In the genomic region with DNA sequence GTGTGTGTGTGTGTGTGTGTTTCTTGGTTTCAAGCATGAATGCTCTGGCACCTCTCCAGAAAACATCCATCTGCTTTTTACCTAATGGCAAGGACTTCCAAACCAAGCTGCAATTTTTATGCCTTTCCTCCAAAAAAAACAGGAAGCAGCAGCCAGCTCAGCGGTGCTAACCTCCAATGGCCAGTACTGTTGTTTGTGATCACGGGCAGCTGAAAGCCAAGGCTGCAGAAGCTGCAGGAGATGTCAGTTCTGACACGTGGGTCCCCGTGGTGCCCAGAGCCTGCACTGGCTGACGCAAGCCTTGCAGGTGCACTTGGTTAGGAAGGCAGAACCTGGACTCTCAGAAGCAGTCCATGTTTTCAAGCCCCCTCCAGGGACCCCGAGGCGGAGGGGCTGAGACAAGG, we compare ENCODE assay signal across 10 cellular contexts.
DNase-seq lines count a peak whose midpoint lies in the region; ATAC-seq, FAIRE-seq and TF ChIP-seq lines count a peak whose summit lies in the region.
"Had no signal": no experiment of that assay in that cellular context is flagged by ENCODE, and none has a peak within 500 bp of the region (broad histone marks: within the 10 kb centered on the region; RNA-seq: fewer than 3 reads in every experiment).

No MANE protein-coding gene starts in this region.

- H2AK9ac ChIP-seq in IMR-90 (replicated peaks; ENCODE audit: low read depth, low read length, poor library complexity): no peak overlapping the region

- no peak overlapping the region for H3K9ac ChIP-seq in IMR-90 (ENCODE audit: low read depth, low read length)
- H3K9ac ChIP-seq: neural progenitor cell had no signal

- H2BK15ac ChIP-seq in IMR-90 (ENCODE audit: low read depth, low read length): no peak overlapping the region

- intact Hi-C loops in IMR-90 (cut with micrococcal nuclease) (no loop called here), sigmoid colon (cut with DNase I) (no loop called here), transverse colon (cut with DNase I; ENCODE audit: low total_unique reads) (no loop called here)

- TF ChIP-seq RAD21 in IMR-90 (IDR thresholded peaks at IDR 0.05; ENCODE audit: low read length): no peak

- POLR2A ChIA-PET in IMR-90 (lab: Charles Lee; ENCODE audit: unreplicated experiment): no interaction called here

- H3K9me3 ChIP-seq in IMR-90 (ENCODE audit: control insufficient read depth, insufficient read depth, low read length) (no peaks in the 10 kb centered on the region), sigmoid colon (no peaks in the 10 kb centered on the region), upper lobe of left lung (no peaks in the 10 kb centered on the region), transverse colon (no peaks in the 10 kb centered on the region)

- H3K27me3 ChIP-seq in IMR-90 (ENCODE audit: control insufficient read depth, insufficient read depth, low read length) (no peaks in the 10 kb centered on the region), sigmoid colon (no peaks in the 10 kb centered on the region), upper lobe of left lung (no peaks in the 10 kb centered on the region), transverse colon (no peaks in the 10 kb centered on the region)
- H3K27me3 ChIP-seq: neural progenitor cell had no signal

- WGBS in IMR-90 (ENCODE audit: extremely low coverage in 2 of 2, insufficient read length in 1 of 2), 2 experiments: 33% methylated on average over 1 of the region's 7 CpGs; no CpG with 5 or more reads in 1 of the 2 experiments
- 22 to 32% methylated on average over 7 of the region's 7 CpGs for WGBS in sigmoid colon, 2 donors
- WGBS in upper lobe of left lung, 2 donors: 47 to 67% methylated on average over 3 to 7 of the region's 7 CpGs
- 32% methylated on average over 7 of the region's 7 CpGs; no CpG with 5 or more reads in 1 of the 2 donors for WGBS in transverse colon (ENCODE audit: low coverage in 1 of 2), 2 donors

- CTCF ChIA-PET in IMR-90 (lab: Yijun Ruan, JAX): interaction anchor here (0.7 kb wide), 1 partner anchor 334 kb away, joined by 3 read pairs; no protein-coding TSS in a partner anchor

- dilution Hi-C loops in IMR-90 (cut with HindIII; ENCODE audit: low sequenced_read_pairs, unreplicated experiment): no loop called here

- H2BK20ac ChIP-seq in IMR-90 (ENCODE audit: low read depth, low read length): no peak overlapping the region

- no TSS peak for BruUV-seq in IMR-90 (replicated peaks; lab: Mats Ljungman, UMichigan)

- H4K20me1 ChIP-seq in IMR-90 (ENCODE audit: insufficient read depth, low read length): no peaks in the 10 kb centered on the region

- H3K27ac ChIP-seq in IMR-90 (ENCODE audit: insufficient read depth, low read length) (no peak overlapping the region), sigmoid colon (no peak overlapping the region), upper lobe of left lung (no peak overlapping the region), transverse colon (no peak overlapping the region)
- H3K27ac ChIP-seq: neural progenitor cell had no signal

- no peak overlapping the region for H3K4me2 ChIP-seq in IMR-90 (ENCODE audit: low read depth, low read length)
- H3K4me2 ChIP-seq: neural progenitor cell had no signal

- H3K56ac ChIP-seq in IMR-90 (ENCODE audit: extremely low read depth, insufficient read depth, low read length): no peak overlapping the region

- H4K91ac ChIP-seq in IMR-90 (ENCODE audit: insufficient read depth, low read depth, low read length): no peak overlapping the region

- no peaks in the 10 kb centered on the region for H3K9me1 ChIP-seq in IMR-90 (ENCODE audit: insufficient read depth, low read length)

- H3K23ac ChIP-seq in IMR-90 (ENCODE audit: low read depth, low read length): no peak overlapping the region

- no peak for FAIRE-seq in GM12891 (lab: Jason Lieb, UNC)
- FAIRE-seq: TTC549 had no signal

- DNase-seq in IMR-90: peak; percentile 73
- peak; percentile 92 for DNase-seq in NCI-H748 (lab: John Stamatoyannopoulos, UW; ENCODE audit: unreplicated experiment)
- peak; percentile 3 for DNase-seq in epithelial cell of esophagus (ENCODE audit: low read depth)
- peak; percentile 61 for DNase-seq in sigmoid colon
- DNase-seq in GM12891 (ENCODE audit: insufficient read length, low spot score): no peak
- no peak for DNase-seq in upper lobe of left lung
- DNase-seq in transverse colon: no peak
- no peak for DNase-seq in activated naive CD4-positive, alpha-beta T cell treated with Interleukin-2 at 50 U/mL for 16 hours

- H4K5ac ChIP-seq in IMR-90 (ENCODE audit: low read depth, low read length): no peak overlapping the region

- TF ChIP-seq EP300 in sigmoid colon (IDR thresholded peaks at IDR 0.05): no peak
- no peak for TF ChIP-seq EP300 in upper lobe of left lung (IDR thresholded peaks at IDR 0.05)
- TF ChIP-seq EP300 in transverse colon (IDR thresholded peaks at IDR 0.05; ENCODE audit: low read depth): no peak

- H2BK5ac ChIP-seq in IMR-90 (ENCODE audit: low read depth, low read length, poor library complexity, severe bottlenecking): no peak overlapping the region

- in situ Hi-C loops in IMR-90 (cut with MboI; ENCODE audit: low sequenced_read_pairs): no loop called here
- in situ Hi-C loops in transverse colon (cut with MboI; ENCODE audit: low pct_ligation_motif_present in 1 of 4, low pct_unique_long_range_greater_than_20kb in 1 of 4, low sequenced_read_pairs in 3 of 4): no loop called here

- ATAC-seq in IMR-90 (ENCODE audit: low read depth) (no peak; the same call in 1 of the 2 replicates), upper lobe of left lung (ENCODE audit: low FRiP score in 2 of 2) (no peak)

- TF ChIP-seq CTCF in IMR-90 (conservative IDR thresholded peaks at IDR 0.05; ENCODE audit: low read depth, low read length): no peak
- no peak for TF ChIP-seq CTCF in epithelial cell of esophagus (IDR thresholded peaks at IDR 0.05; ENCODE audit: insufficient read depth, low read depth, low read length, missing control alignments)
- no peak for TF ChIP-seq CTCF in sigmoid colon (IDR thresholded peaks at IDR 0.05)
- no peak for TF ChIP-seq CTCF in upper lobe of left lung (IDR thresholded peaks at IDR 0.05)
- no peak for TF ChIP-seq CTCF in transverse colon (IDR thresholded peaks at IDR 0.05)

- H3K4me3 ChIP-seq in IMR-90 (ENCODE audit: insufficient read depth, low read depth, low read length) (no peak overlapping the region), epithelial cell of esophagus (ENCODE audit: low read length) (no peak overlapping the region), sigmoid colon (no peak overlapping the region), upper lobe of left lung (no peak overlapping the region), transverse colon (no peak overlapping the region)
- H3K4me3 ChIP-seq: neural progenitor cell had no signal

- no peak overlapping the region for H3K4ac ChIP-seq in IMR-90 (ENCODE audit: low read depth, low read length)

- H3K18ac ChIP-seq in IMR-90 (ENCODE audit: low read depth, low read length): no peak overlapping the region

- no peak for TF ChIP-seq POLR2A in IMR-90 (IDR thresholded peaks at IDR 0.05; ENCODE audit: low read depth, low read length)
- TF ChIP-seq POLR2A in sigmoid colon (IDR thresholded peaks at IDR 0.05): no peak
- TF ChIP-seq POLR2A in GM12891 (IDR thresholded peaks at IDR 0.05; ENCODE audit: low read depth, low read length): no peak
- no peak for TF ChIP-seq POLR2A in upper lobe of left lung (IDR thresholded peaks at IDR 0.05)
- no peak for TF ChIP-seq POLR2A in transverse colon (IDR thresholded peaks at IDR 0.05)

- H3K36me3 ChIP-seq in IMR-90 (ENCODE audit: control insufficient read depth, insufficient read depth, low read length) (no peaks in the 10 kb centered on the region), sigmoid colon (no peaks in the 10 kb centered on the region), upper lobe of left lung (no peaks in the 10 kb centered on the region), transverse colon (no peaks in the 10 kb centered on the region)
- H3K36me3 ChIP-seq: neural progenitor cell had no signal

- no peak overlapping the region for H2AFZ ChIP-seq in IMR-90 (replicated peaks; ENCODE audit: low read length, poor library complexity)
- H2AFZ ChIP-seq: neural progenitor cell had no signal

- H3K79me1 ChIP-seq in IMR-90 (ENCODE audit: low read depth in 1 of 2, low read length in 2 of 2): no peaks in the 10 kb centered on the region

- H3K4me1 ChIP-seq in IMR-90 (ENCODE audit: control insufficient read depth, insufficient read depth, low read length) (peaks cover 5% of the 10 kb centered on the region), sigmoid colon (peaks cover 0 to 3% (median 0%) of the 10 kb centered on the region in 4 donors), upper lobe of left lung (no peaks in the 10 kb centered on the region), transverse colon (no peaks in the 10 kb centered on the region)
- H3K4me1 ChIP-seq: neural progenitor cell had no signal

- H3K14ac ChIP-seq in IMR-90 (replicated peaks; ENCODE audit: low read depth, low read length): no peak overlapping the region

- no peak overlapping the region for H2AK5ac ChIP-seq in IMR-90 (ENCODE audit: low read depth, low read length)

- H2BK120ac ChIP-seq in IMR-90 (ENCODE audit: low read depth, low read length): no peak overlapping the region

- no peak overlapping the region for H4K8ac ChIP-seq in IMR-90 (ENCODE audit: low read depth in 2 of 2, low read length in 2 of 2)

TF ChIP-seq in IMR-90, 13 proteins besides CTCF, POLR2A, EP300 and RAD21 (continues in another document):
- TF ChIP-seq NFE2L2 (IDR thresholded peaks at IDR 0.05; ENCODE audit: low read depth, low read length) (no peak), BHLHE40 (IDR thresholded peaks at IDR 0.05; ENCODE audit: low read depth, low read length) (no peak)

TF ChIP-seq in GM12891, 5 proteins besides CTCF, POLR2A, EP300 and RAD21:
- no peak for TF ChIP-seq TAF1 (IDR thresholded peaks at IDR 0.05; ENCODE audit: low read depth, low read length)
- TF ChIP-seq SPI1 (IDR thresholded peaks at IDR 0.05; ENCODE audit: low read depth, low read length): no peak
- TF ChIP-seq POLR2AphosphoS5 (IDR thresholded peaks at IDR 0.05; ENCODE audit: low read depth, low read length): no peak
- no peak for TF ChIP-seq POU2F2 (IDR thresholded peaks at IDR 0.05; ENCODE audit: low read depth, low read length)
- no peak for TF ChIP-seq PAX5 (IDR thresholded peaks at IDR 0.05; ENCODE audit: insufficient read depth, low read length, severe bottlenecking)

Comparison
In these comparisons a context has a peak if more than half of its experiments do, and no peak if none do; other contexts are left out.
1. DNase-seq: peak in IMR-90 (single experiment), NCI-H748 (single experiment), epithelial cell of esophagus (single experiment) and sigmoid colon (single experiment); none in GM12891 (single experiment), upper lobe of left lung (0 of 2), transverse colon (single experiment) and activated naive CD4-positive, alpha-beta T cell treated with Interleukin-2 at 50 U/mL for 16 hours (single experiment).